Comparison of ENCODE assay signal across 1 cellular context in the genomic region with DNA sequence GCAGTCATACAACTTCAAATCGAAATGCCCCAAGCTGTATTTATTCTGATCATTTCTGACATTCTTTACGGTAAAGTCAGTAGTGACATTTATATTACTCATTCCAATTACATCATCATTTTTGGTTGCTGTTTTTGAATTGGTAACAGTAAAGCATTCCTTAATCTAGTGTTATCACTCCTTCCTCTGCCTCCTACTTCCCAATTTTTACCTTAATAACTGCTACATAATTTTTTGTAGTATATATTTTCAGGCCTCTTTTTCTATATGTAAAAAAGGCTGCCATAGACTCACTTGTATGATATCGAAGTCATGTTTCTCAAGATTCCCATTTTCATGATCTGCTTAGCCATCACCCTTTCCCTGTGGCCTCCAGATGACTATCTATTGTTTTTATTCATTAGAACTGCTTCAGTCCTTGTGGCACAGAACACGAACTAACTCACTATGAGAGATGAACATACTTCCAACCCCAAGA.
TF ChIP-seq lines count a peak whose summit lies in the region.

No MANE protein-coding gene starts in this region.

TF ChIP-seq in SK-N-SH, 30 proteins besides CTCF, POLR2A, EP300 and RAD21 (continued from another document):
- TF ChIP-seq, protein P1, sequence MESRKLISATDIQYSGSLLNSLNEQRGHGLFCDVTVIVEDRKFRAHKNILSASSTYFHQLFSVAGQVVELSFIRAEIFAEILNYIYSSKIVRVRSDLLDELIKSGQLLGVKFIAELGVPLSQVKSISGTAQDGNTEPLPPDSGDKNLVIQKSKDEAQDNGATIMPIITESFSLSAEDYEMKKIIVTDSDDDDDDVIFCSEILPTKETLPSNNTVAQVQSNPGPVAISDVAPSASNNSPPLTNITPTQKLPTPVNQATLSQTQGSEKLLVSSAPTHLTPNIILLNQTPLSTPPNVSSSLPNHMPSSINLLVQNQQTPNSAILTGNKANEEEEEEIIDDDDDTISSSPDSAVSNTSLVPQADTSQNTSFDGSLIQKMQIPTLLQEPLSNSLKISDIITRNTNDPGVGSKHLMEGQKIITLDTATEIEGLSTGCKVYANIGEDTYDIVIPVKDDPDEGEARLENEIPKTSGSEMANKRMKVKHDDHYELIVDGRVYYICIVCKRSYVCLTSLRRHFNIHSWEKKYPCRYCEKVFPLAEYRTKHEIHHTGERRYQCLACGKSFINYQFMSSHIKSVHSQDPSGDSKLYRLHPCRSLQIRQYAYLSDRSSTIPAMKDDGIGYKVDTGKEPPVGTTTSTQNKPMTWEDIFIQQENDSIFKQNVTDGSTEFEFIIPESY (IDR thresholded peaks at IDR 0.05; ENCODE audit: borderline replicate concordance, low read depth), result no peak
- TF ChIP-seq RCOR1 (IDR thresholded peaks at IDR 0.05; ENCODE audit: low read length) (no peak), YY1 (IDR thresholded peaks at IDR 0.05; ENCODE audit: low read depth) (no peak), RXRA (IDR thresholded peaks at IDR 0.05; ENCODE audit: borderline replicate concordance, low read depth) (peak; percentile 35; the same call in 1 of the 2 replicates), TEAD4 (IDR thresholded peaks at IDR 0.05; ENCODE audit: borderline replicate concordance, insufficient read depth) (peak; percentile 66; the same call in 1 of the 2 replicates), ELF1 (IDR thresholded peaks at IDR 0.05) (no peak)
- TF ChIP-seq, protein P2, sequence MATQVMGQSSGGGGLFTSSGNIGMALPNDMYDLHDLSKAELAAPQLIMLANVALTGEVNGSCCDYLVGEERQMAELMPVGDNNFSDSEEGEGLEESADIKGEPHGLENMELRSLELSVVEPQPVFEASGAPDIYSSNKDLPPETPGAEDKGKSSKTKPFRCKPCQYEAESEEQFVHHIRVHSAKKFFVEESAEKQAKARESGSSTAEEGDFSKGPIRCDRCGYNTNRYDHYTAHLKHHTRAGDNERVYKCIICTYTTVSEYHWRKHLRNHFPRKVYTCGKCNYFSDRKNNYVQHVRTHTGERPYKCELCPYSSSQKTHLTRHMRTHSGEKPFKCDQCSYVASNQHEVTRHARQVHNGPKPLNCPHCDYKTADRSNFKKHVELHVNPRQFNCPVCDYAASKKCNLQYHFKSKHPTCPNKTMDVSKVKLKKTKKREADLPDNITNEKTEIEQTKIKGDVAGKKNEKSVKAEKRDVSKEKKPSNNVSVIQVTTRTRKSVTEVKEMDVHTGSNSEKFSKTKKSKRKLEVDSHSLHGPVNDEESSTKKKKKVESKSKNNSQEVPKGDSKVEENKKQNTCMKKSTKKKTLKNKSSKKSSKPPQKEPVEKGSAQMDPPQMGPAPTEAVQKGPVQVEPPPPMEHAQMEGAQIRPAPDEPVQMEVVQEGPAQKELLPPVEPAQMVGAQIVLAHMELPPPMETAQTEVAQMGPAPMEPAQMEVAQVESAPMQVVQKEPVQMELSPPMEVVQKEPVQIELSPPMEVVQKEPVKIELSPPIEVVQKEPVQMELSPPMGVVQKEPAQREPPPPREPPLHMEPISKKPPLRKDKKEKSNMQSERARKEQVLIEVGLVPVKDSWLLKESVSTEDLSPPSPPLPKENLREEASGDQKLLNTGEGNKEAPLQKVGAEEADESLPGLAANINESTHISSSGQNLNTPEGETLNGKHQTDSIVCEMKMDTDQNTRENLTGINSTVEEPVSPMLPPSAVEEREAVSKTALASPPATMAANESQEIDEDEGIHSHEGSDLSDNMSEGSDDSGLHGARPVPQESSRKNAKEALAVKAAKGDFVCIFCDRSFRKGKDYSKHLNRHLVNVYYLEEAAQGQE (IDR thresholded peaks at IDR 0.05; ENCODE audit: low read depth, low read length), result no peak
- TF ChIP-seq, protein P3, sequence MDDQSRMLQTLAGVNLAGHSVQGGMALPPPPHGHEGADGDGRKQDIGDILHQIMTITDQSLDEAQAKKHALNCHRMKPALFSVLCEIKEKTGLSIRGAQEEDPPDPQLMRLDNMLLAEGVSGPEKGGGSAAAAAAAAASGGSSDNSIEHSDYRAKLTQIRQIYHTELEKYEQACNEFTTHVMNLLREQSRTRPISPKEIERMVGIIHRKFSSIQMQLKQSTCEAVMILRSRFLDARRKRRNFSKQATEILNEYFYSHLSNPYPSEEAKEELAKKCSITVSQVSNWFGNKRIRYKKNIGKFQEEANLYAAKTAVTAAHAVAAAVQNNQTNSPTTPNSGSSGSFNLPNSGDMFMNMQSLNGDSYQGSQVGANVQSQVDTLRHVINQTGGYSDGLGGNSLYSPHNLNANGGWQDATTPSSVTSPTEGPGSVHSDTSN (IDR thresholded peaks at IDR 0.05), result peak; percentile 69; the same call in 1 of the 2 replicates
